Comparison of ENCODE assay signal across 8 cellular contexts in genomic region chr9:129887210-129888084, GRCh38. TPM values are rescaled to one million over a fixed set of nuclear protein-coding genes. Genes with fewer than 3 reads are reported as not detected.
DNase-seq lines count a peak whose midpoint lies in the region; ATAC-seq, FAIRE-seq and TF ChIP-seq lines count a peak whose summit lies in the region.

No MANE protein-coding gene starts in this region.

- H3K4me1 ChIP-seq in K562 (replicated peaks in 1 of 2; ENCODE audit: control insufficient read depth in 2 of 2, insufficient read depth in 2 of 2, low read length in 2 of 2) = peaks cover 61 to 63% of the 10 kb centered on the region in 2 experiments

- H3K4me3 ChIP-seq in SU-DHL-6 (ENCODE audit: insufficient read depth, low read length, poor library complexity, severe bottlenecking) (peak overlapping the region; percentile 30), K562 (peak overlapping the region; percentile 48)

- H3K27me3 Mint-ChIP-seq in natural killer cell (ENCODE audit: low read depth in 2 of 2) = no peaks in the 10 kb centered on the region

- peak overlapping the region; percentile 98 to 99 for H3K27ac Mint-ChIP-seq in natural killer cell

- H3K4me3 Mint-ChIP-seq in natural killer cell = peak overlapping the region; percentile 86

- peak; percentile 53 for TF ChIP-seq EP300 in K562 (IDR thresholded peaks at IDR 0.05; ENCODE audit: low read length)

- peak; percentile 64 to 87 (median 66) for DNase-seq in K562 (ENCODE audit: extremely low read depth in 1 of 4, low spot score in 3 of 4)
- peak; percentile 51 for DNase-seq in natural killer cell
- DNase-seq in ureter (ENCODE audit: low spot score) = no peak
- no peak for DNase-seq in RWPE1 (ENCODE audit: low spot score)

- in situ Hi-C loops in K562 (cut with MboI) = loop anchor here (10.0 kb wide), 1 partner anchor 1563 kb away; the partner anchor contains the start of genes COQ4 and TRUB2

- peak; percentile 14 for ATAC-seq in K562
- peak; percentile 19 to 23 (median 19) for ATAC-seq in natural killer cell
- no peak for ATAC-seq in GM18870 (IDR thresholded peaks at IDR 0.05; ENCODE audit: unreplicated experiment)
- ATAC-seq in GM18861 (IDR thresholded peaks at IDR 0.05; ENCODE audit: unreplicated experiment) = no peak

- H4K20me1 ChIP-seq in SU-DHL-6 (ENCODE audit: low read depth, low read length) (no peaks in the 10 kb centered on the region), K562 (replicated peaks; ENCODE audit: control insufficient read depth, insufficient read depth, low read length) (no peaks in the 10 kb centered on the region)

- no peaks in the 10 kb centered on the region for H3K9me1 ChIP-seq in K562 (ENCODE audit: control insufficient read depth, insufficient read depth, low read length)

- WGBS in K562 (ENCODE audit: insufficient coverage, low coverage, missing lambda C conversion rate) = 4% methylated on average over 24 of the region's 24 CpGs

- no peaks in the 10 kb centered on the region for H3K9me3 Mint-ChIP-seq in natural killer cell

- POLR2A ChIA-PET in K562 (lab: Yijun Ruan, JAX) (interaction anchor here (0.6 to 2.9 kb wide), 24 partner anchors 8 to 1611 kb away, joined by 3 to 18 read pairs (median 4); partner anchors contain the start of genes C9orf78, GPR107, SWI5 and TOR1B), RWPE1 (lab: Yijun Ruan, JAX; ENCODE audit: low non-redundant PET) (interaction anchor here (0.5 to 0.7 kb wide), 2 partner anchors 22 to 331 kb away, joined by 3 read pairs; no protein-coding TSS in a partner anchor)

- peaks cover 4% of the 10 kb centered on the region; the same call in 1 of the 2 replicates for H3K36me3 ChIP-seq in SU-DHL-6 (ENCODE audit: low read length)
- peaks cover 6% of the 10 kb centered on the region for H3K36me3 ChIP-seq in K562 (ENCODE audit: control insufficient read depth, insufficient read depth, low read length)

- H3K9me2 ChIP-seq in SU-DHL-6 (replicated peaks; ENCODE audit: insufficient read depth, low read length) = no peaks in the 10 kb centered on the region

- peak overlapping the region; percentile 69 for H3K4me2 ChIP-seq in SU-DHL-6 (ENCODE audit: low read depth, low read length, poor library complexity, severe bottlenecking)
- peak overlapping the region; percentile 95 for H3K4me2 ChIP-seq in K562 (ENCODE audit: insufficient read depth, low read length)

- intact Hi-C loops in K562 (cut with micrococcal nuclease) (loop anchor here (2.0 to 10.0 kb wide), 6 partner anchors 70 to 457 kb away; partner anchors contain the start of genes ASB6 and GPR107), natural killer cell (cut with micrococcal nuclease) (loop anchor here (1.0 to 5.0 kb wide), 5 partner anchors 10 to 242 kb away; partner anchors contain the start of gene TOR1A)

- H3K27me3 ChIP-seq in SU-DHL-6 (ENCODE audit: low read length) (no peaks in the 10 kb centered on the region), K562 (ENCODE audit: control insufficient read depth in 2 of 2, insufficient read depth in 2 of 2, low read length in 2 of 2) (no peaks in the 10 kb centered on the region)

- CTCF ChIA-PET in K562 (lab: Yijun Ruan, JAX; ENCODE audit: low intra/inter-chr PET ratio) (interaction anchor here (0.5 to 1.1 kb wide), 3 partner anchors 212 to 553 kb away, joined by 3 to 4 read pairs (median 3); no protein-coding TSS in a partner anchor), RWPE1 (lab: Yijun Ruan, JAX) (interaction anchor here (0.7 kb wide), 1 partner anchor 1404 kb away, joined by 3 read pairs; no protein-coding TSS in a partner anchor)

- H3K9ac ChIP-seq in SU-DHL-6 (ENCODE audit: low read length) (peak overlapping the region; percentile 64), K562 (ENCODE audit: insufficient read depth in 1 of 2, low read depth in 2 of 2, low read length in 2 of 2) (peak overlapping the region; percentile 6 to 95; a peak in 3 of 4 replicates)

- peaks cover 7% of the 10 kb centered on the region for H3K36me3 Mint-ChIP-seq in natural killer cell

- peak; percentile 22; the same call in 1 of the 3 replicates for TF ChIP-seq CTCF in GM12872 (IDR thresholded peaks at IDR 0.05; ENCODE audit: insufficient read depth, low read depth, low read length)
- TF ChIP-seq CTCF in SU-DHL-6 (IDR thresholded peaks at IDR 0.05; ENCODE audit: insufficient read depth, low read length, poor library complexity, severe bottlenecking) = no peak
- peak; percentile 61 to 84 (median 78) for TF ChIP-seq CTCF in K562 (IDR thresholded peaks at IDR 0.05 in 2 of 3, conservative IDR thresholded peaks at IDR 0.05 in 1 of 3; ENCODE audit: insufficient read depth in 2 of 3, low read depth in 1 of 3, low read length in 3 of 3)
- no peak for TF ChIP-seq CTCF in natural killer cell (IDR thresholded peaks at IDR 0.05)
- no peak for TF ChIP-seq CTCF in RWPE1 (conservative IDR thresholded peaks at IDR 0.05; ENCODE audit: low read depth)

- TF ChIP-seq POLR2A in K562 (conservative IDR thresholded peaks at IDR 0.05) = no peak

- no peaks in the 10 kb centered on the region for H3K9me3 ChIP-seq in SU-DHL-6 (ENCODE audit: insufficient read depth, low read length)
- no peaks in the 10 kb centered on the region for H3K9me3 ChIP-seq in K562 (replicated peaks; ENCODE audit: control insufficient read depth, insufficient read depth, low read depth, low read length)

- peak; percentile 85 for FAIRE-seq in K562 (lab: Jason Lieb, UNC)

- H3K79me2 ChIP-seq in SU-DHL-6 (ENCODE audit: insufficient read depth, low read length) = no peaks in the 10 kb centered on the region
- H3K79me2 ChIP-seq in K562 (ENCODE audit: control insufficient read depth, insufficient read depth, low read length) = peaks cover 22% of the 10 kb centered on the region

- peak overlapping the region; percentile 97 for H3K27ac ChIP-seq in SU-DHL-6 (ENCODE audit: low read depth, low read length)
- peak overlapping the region; percentile 91 for H3K27ac ChIP-seq in K562 (ENCODE audit: extremely low read depth, low read depth, low read length)
- no peak overlapping the region for H3K27ac ChIP-seq in RWPE1

- BruUV-seq in K562 (replicated peaks; lab: Mats Ljungman, UMichigan) = no TSS peak

- no peak overlapping the region for H2AFZ ChIP-seq in SU-DHL-6 (ENCODE audit: low read depth, low read length, severe bottlenecking)
- peak overlapping the region; percentile 87 for H2AFZ ChIP-seq in K562 (ENCODE audit: low read depth, low read length)

- H3K4me1 Mint-ChIP-seq in natural killer cell = peaks cover 74 to 85% of the 10 kb centered on the region in 2 donors

- peaks cover 58% of the 10 kb centered on the region for H3F3A ChIP-seq in SU-DHL-6 (ENCODE audit: insufficient read depth)

- TF ChIP-seq RAD21 in K562 (CRISPR knock-in tag; conservative IDR thresholded peaks at IDR 0.05 in 1 of 2, IDR thresholded peaks at IDR 0.05 in 1 of 2) = peak; percentile 68 to 72

TF ChIP-seq in K562, 482 proteins besides CTCF, POLR2A, EP300 and RAD21 (continues in another document):
- TF ChIP-seq ELF2 (CRISPR knock-in tag; IDR thresholded peaks at IDR 0.05) = no peak
- peak; percentile 18 for TF ChIP-seq CHD1 (IDR thresholded peaks at IDR 0.05; ENCODE audit: low read length)
- TF ChIP-seq POLR2B (IDR thresholded peaks at IDR 0.05; ENCODE audit: low read depth, partially characterized antibody) = no peak

RNA-seq across cellular contexts. Expression of gene USP20, which starts 52.2 kb away (rescaled TPM):
- total RNA-seq in K562 (2011; cell fraction: chromatin; rRNA removed; ENCODE audit: low replicate concordance) = 152 and 399 TPM in 2 replicates
- 296 and 299 TPM in 2 replicates for total RNA-seq in K562 (2011; cell fraction: nucleolus; rRNA removed)
- total RNA-seq in K562 (2011; cell fraction: nucleoplasm; rRNA removed) = 160 and 192 TPM in 2 replicates
- total RNA-seq in K562 (2014; rRNA removed) (77.0 and 115 TPM in 2 replicates), K562 (2014; rRNA removed; fragmentation: Illumina TruSeq; extraction: Trizol) (20.6 and 22.0 TPM in 2 replicates), K562 (2015; rRNA removed; fragmentation: Illumina TruSeq; extraction: Trizol) (41.3 and 44.8 TPM in 2 replicates), K562 (2021) (119 and 136 TPM in 2 replicates), natural killer cell (10 to 100 TPM; 66.8 to 86.1 (median 80.3) TPM), ureter (42.1 TPM)
- polyA plus RNA-seq in K562 (2011; rRNA removed) (54.6 and 81.2 TPM in 2 replicates), K562 (2014; fragmentation: Illumina TruSeq; extraction: Trizol) (49.1 and 76.2 TPM in 2 replicates), K562 (2014; fragmentation: Nextera tagmentation; extraction: Ambion mirVana) (1 to 10 TPM; 1.9 to 3.2 TPM), K562 (2014; rRNA removed) (103 and 104 TPM in 2 replicates)
- 64.8 and 118 TPM in 2 replicates for polyA plus RNA-seq in K562 (2011; cell fraction: cytosol; rRNA removed)
- polyA plus RNA-seq in K562 (2011; cell fraction: nucleus; rRNA removed) = 369 and 565 TPM in 2 replicates
- polyA plus RNA-seq in K562 (2012) = 82.0 and 122 TPM in 2 replicates
- 25.8 and 37.9 TPM in 2 replicates for polyA minus RNA-seq in K562 (2011; rRNA and poly(A)+ RNA removed)
- polyA minus RNA-seq in K562 (2011; cell fraction: cytosol; rRNA and poly(A)+ RNA removed) = 39.3 and 57.6 TPM in 2 replicates
- polyA minus RNA-seq in K562 (2011; cell fraction: nucleus; rRNA and poly(A)+ RNA removed) = 82.0 and 96.4 TPM in 2 replicates

RNA-seq across cellular contexts. Expression of gene C9orf78, which starts 52.4 kb away (rescaled TPM):
- total RNA-seq in K562 (2011; cell fraction: chromatin; rRNA removed; ENCODE audit: low replicate concordance) = 68.6 and 74.7 TPM in 2 replicates
- total RNA-seq in K562 (2011; cell fraction: nucleolus; rRNA removed) = 46.6 and 51.7 TPM in 2 replicates
- 66.1 and 96.3 TPM in 2 replicates for total RNA-seq in K562 (2011; cell fraction: nucleoplasm; rRNA removed)
- total RNA-seq in K562 (2014; rRNA removed) = 196 and 199 TPM in 2 replicates
- 199 and 240 TPM in 2 replicates for total RNA-seq in K562 (2014; rRNA removed; fragmentation: Illumina TruSeq; extraction: Trizol)
- 220 and 223 TPM in 2 replicates for total RNA-seq in K562 (2015; rRNA removed; fragmentation: Illumina TruSeq; extraction: Trizol)
- 89.0 and 94.6 TPM in 2 replicates for total RNA-seq in K562 (2021)
- polyA plus RNA-seq in K562 (2011; rRNA removed) = 109 and 202 TPM in 2 replicates
- 59.0 and 71.4 TPM in 2 replicates for polyA plus RNA-seq in K562 (2011; cell fraction: cytosol; rRNA removed)
- 17.0 and 17.5 TPM in 2 replicates for polyA plus RNA-seq in K562 (2011; cell fraction: nucleus; rRNA removed)
- polyA plus RNA-seq in K562 (2012) = 93.6 and 169 TPM in 2 replicates
- polyA plus RNA-seq in K562 (2014; fragmentation: Illumina TruSeq; extraction: Trizol) = 210 and 222 TPM in 2 replicates
- polyA plus RNA-seq in K562 (2014; fragmentation: Nextera tagmentation; extraction: Ambion mirVana) = 100 to 1,000 TPM; 132 to 266 TPM
- polyA plus RNA-seq in K562 (2014; rRNA removed) = 228 and 240 TPM in 2 replicates
- polyA minus RNA-seq in K562 (2011; rRNA and poly(A)+ RNA removed) = 131 and 142 TPM in 2 replicates
- polyA minus RNA-seq in K562 (2011; cell fraction: cytosol; rRNA and poly(A)+ RNA removed) = 32.3 and 42.4 TPM in 2 replicates
- polyA minus RNA-seq in K562 (2011; cell fraction: nucleus; rRNA and poly(A)+ RNA removed) = 14.0 and 19.8 TPM in 2 replicates
- 10 to 100 TPM; 93.7 to 97.9 (median 97.6) TPM for total RNA-seq in natural killer cell
- total RNA-seq in ureter = 38.7 TPM

Comparison
In these comparisons a context has a peak if more than half of its experiments do, and no peak if none do; other contexts are left out.
1. CTCF ChIP-seq: peak in GM12872 (single experiment) and K562 (3 of 3); none in SU-DHL-6 (single experiment), natural killer cell (single experiment) and RWPE1 (single experiment).
2. ATAC-seq: peak in K562 (single experiment) and natural killer cell (3 of 3); none in GM18870 (single experiment) and GM18861 (single experiment).
3. DNase-seq: peak in K562 (4 of 4) and natural killer cell (single experiment); none in ureter (single experiment) and RWPE1 (single experiment).